ENCODE assay signal across 8 cellular contexts in genomic region chr14:73886449-73887115, GRCh38. TPM values are rescaled to one million over a fixed set of nuclear protein-coding genes. Genes with fewer than 3 reads are reported as not detected.
DNase-seq lines count a peak whose midpoint lies in the region; ATAC-seq and TF ChIP-seq lines count a peak whose summit lies in the region.

ZNF410 (plus strand) TSS chr14:73886859; CDS start chr14:73892176, 5,317 bp downstream.

- H3K27me3 Mint-ChIP-seq in activated naive CD8-positive, alpha-beta T cell treated with anti-CD3 and anti-CD28 coated beads, Interleukin-2, amount 50 U/mL, for 24 hours = no peaks in the 10 kb centered on the region

- H3K36me3 Mint-ChIP-seq in activated naive CD8-positive, alpha-beta T cell treated with anti-CD3 and anti-CD28 coated beads, Interleukin-2, amount 50 U/mL, for 24 hours (ENCODE audit: low read depth) = peaks cover 38% of the 10 kb centered on the region

- H3K27me3 ChIP-seq in parathyroid adenoma (ENCODE audit: control insufficient read depth, insufficient read depth, low read length) (no peaks in the 10 kb centered on the region), tibial nerve (no peaks in the 10 kb centered on the region)

- peak within 1 kb of the TSS; percentile 85 for H3K4me3 Mint-ChIP-seq in activated naive CD8-positive, alpha-beta T cell treated with anti-CD3 and anti-CD28 coated beads, Interleukin-2, amount 50 U/mL, for 24 hours

- peaks cover 16% of the 10 kb centered on the region for H3K79me2 ChIP-seq in parathyroid adenoma

- no peaks in the 10 kb centered on the region for H3K9me3 Mint-ChIP-seq in activated naive CD8-positive, alpha-beta T cell treated with anti-CD3 and anti-CD28 coated beads, Interleukin-2, amount 50 U/mL, for 24 hours

- intact Hi-C loops in Right ventricle myocardium superior (cut with DNase I) = no loop called here

- H3K4me1 ChIP-seq in parathyroid adenoma (peaks cover 7% of the 10 kb centered on the region), tibial nerve (peaks cover 0 to 44% (median 18%) of the 10 kb centered on the region in 4 donors)

- H3K4me3 ChIP-seq in GM12865 (ENCODE audit: low read depth, low read length) = peak within 1 kb of the TSS; percentile 98
- peak within 1 kb of the TSS; percentile 67 for H3K4me3 ChIP-seq in parathyroid adenoma (ENCODE audit: low read depth, low read length)
- H3K4me3 ChIP-seq in tibial nerve = peak within 1 kb of the TSS; percentile 69 to 96 (median 82)

- peak within 1 kb of the TSS; percentile 98 for H3K9ac ChIP-seq in parathyroid adenoma

- 0% methylated on average over 22 to 47 of the region's 58 CpGs for WGBS in tibial nerve, 2 donors

- peak within 1 kb of the TSS; percentile 94 for H2AFZ ChIP-seq in parathyroid adenoma

- TF ChIP-seq CTCF in GM12865 (IDR thresholded peaks at IDR 0.05; ENCODE audit: insufficient read depth, low read depth, low read length, missing control alignments) (no peak), parathyroid adenoma (IDR thresholded peaks at IDR 0.05) (no peak), tibial nerve (IDR thresholded peaks at IDR 0.05) (peak in 1 of 5 experiments; percentile 43)

- H3K27ac Mint-ChIP-seq in activated naive CD8-positive, alpha-beta T cell treated with anti-CD3 and anti-CD28 coated beads, Interleukin-2, amount 50 U/mL, for 24 hours = peak within 1 kb of the TSS; percentile 99

- no peaks in the 10 kb centered on the region for H3K9me3 ChIP-seq in parathyroid adenoma (ENCODE audit: control insufficient read depth, low read length)
- H3K9me3 ChIP-seq in tibial nerve = no peaks in the 10 kb centered on the region

- no peaks in the 10 kb centered on the region for H3K36me3 ChIP-seq in parathyroid adenoma (ENCODE audit: control insufficient read depth, insufficient read depth, low read length)
- no peaks in the 10 kb centered on the region for H3K36me3 ChIP-seq in tibial nerve

- peak; percentile 76 to 83 for TF ChIP-seq POLR2A in tibial nerve (IDR thresholded peaks at IDR 0.05)

- H3K27ac ChIP-seq in parathyroid adenoma = peak within 1 kb of the TSS; percentile 88
- H3K27ac ChIP-seq in tibial nerve = peak within 1 kb of the TSS; percentile 86 to 99 (median 94)

- TF ChIP-seq EP300 in tibial nerve (IDR thresholded peaks at IDR 0.05) = peak; percentile 87 to 97

- peak; percentile 96 for ATAC-seq in HG02763 (IDR thresholded peaks at IDR 0.05; ENCODE audit: unreplicated experiment)
- peak; percentile 100 for ATAC-seq in activated naive CD8-positive, alpha-beta T cell treated with anti-CD3 and anti-CD28 coated beads, Interleukin-2, amount 50 U/mL, for 24 hours
- peak; percentile 99 for ATAC-seq in Right ventricle myocardium superior (ENCODE audit: poor library complexity)

- H3K4me1 Mint-ChIP-seq in activated naive CD8-positive, alpha-beta T cell treated with anti-CD3 and anti-CD28 coated beads, Interleukin-2, amount 50 U/mL, for 24 hours = peaks cover 57% of the 10 kb centered on the region

- peak within 1 kb of the TSS; percentile 81 for H3K4me2 ChIP-seq in parathyroid adenoma (ENCODE audit: low read length)

- peak; percentile 97 for DNase-seq in GM12865 (ENCODE audit: low read depth)
- DNase-seq in NCI-H1417 treated with DMSO at 0.1 percent for 48 hours (lab: John Stamatoyannopoulos, UW) = peak; percentile 37
- DNase-seq in SW480 (ENCODE audit: low spot score) = peak; percentile 98
- DNase-seq in activated naive CD8-positive, alpha-beta T cell treated with anti-CD3 and anti-CD28 coated beads, Interleukin-2, amount 50 U/mL, for 24 hours = peak; percentile 96
- DNase-seq in Right ventricle myocardium superior = peak; percentile 97
- DNase-seq in tibial nerve (ENCODE audit: low spot score in 2 of 2) = peak; percentile 82 to 84

RNA-seq across cellular contexts. Expression of gene ZNF410, which starts in this region (rescaled TPM):
- total RNA-seq in Right ventricle myocardium superior (14.7 TPM), tibial nerve (10 to 100 TPM; 42.0 to 49.8 (median 46.8) TPM)

Comparison
In these comparisons a context has a peak if more than half of its experiments do, and no peak if none do; other contexts are left out.
1. Peak in every context shown above with its lines: DNase-seq, ATAC-seq, H3K4me3 ChIP-seq and H3K27ac ChIP-seq.
2. DNase-seq: peak in every context shown above with its lines; median percentile 98 in SW480; 97 in GM12865; 97 in Right ventricle myocardium superior; 96 in activated naive CD8-positive, alpha-beta T cell treated with anti-CD3 and anti-CD28 coated beads, Interleukin-2, amount 50 U/mL, for 24 hours; 83 in tibial nerve; 37 in NCI-H1417 treated with DMSO at 0.1 percent for 48 hours.